In the genomic region with DNA sequence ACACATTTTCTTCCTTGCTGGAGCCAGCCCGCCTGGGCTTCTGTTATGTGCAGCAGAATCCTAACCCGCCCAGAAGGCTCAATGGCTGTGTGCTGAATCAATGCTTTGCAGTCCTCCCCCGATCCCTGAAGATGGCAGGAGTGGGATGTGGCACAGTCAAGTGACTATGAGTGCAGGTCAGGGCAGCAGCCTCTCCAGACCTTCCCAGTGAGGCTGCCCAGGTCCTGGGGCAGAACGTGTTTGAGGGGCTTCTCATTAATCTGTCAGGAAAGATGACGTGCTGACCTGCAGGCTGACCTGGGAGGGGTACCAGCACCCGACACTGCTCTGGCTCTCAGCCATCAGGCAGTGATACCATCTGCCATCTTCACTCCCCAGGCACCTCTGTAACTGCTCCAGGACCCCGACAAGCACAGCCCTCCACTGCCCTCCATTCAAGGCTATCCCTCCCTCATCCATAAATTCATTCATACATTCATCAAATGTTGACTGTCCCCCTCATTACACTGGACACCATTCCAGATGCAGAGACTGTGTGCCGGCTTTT, we compare ENCODE assay signal across 1 cellular context.
TF ChIP-seq lines count a peak whose summit lies in the region.

No MANE protein-coding gene starts in this region.

TF ChIP-seq in PFSK-1, 5 proteins besides CTCF, POLR2A, EP300 and RAD21 (continued from another document):
- TF ChIP-seq TAF1 (IDR thresholded peaks at IDR 0.05; ENCODE audit: borderline replicate concordance, insufficient read depth, low read length): no peak
